17 cellular contexts compared by ENCODE assay signal in genomic region chr5:79111960-79112702, GRCh38. TPM values are rescaled to one million over a fixed set of nuclear protein-coding genes. Genes with fewer than 3 reads are reported as not detected.
DNase-seq lines count a peak whose midpoint lies in the region; ATAC-seq, FAIRE-seq and TF ChIP-seq lines count a peak whose summit lies in the region.
"Had no signal": no experiment of that assay in that cellular context is flagged by ENCODE, and none has a peak within 500 bp of the region (broad histone marks: within the 10 kb centered on the region; RNA-seq: fewer than 3 reads in every experiment).

No MANE protein-coding gene starts in this region.

- no peak for TF ChIP-seq RAD21 in HepG2 (CRISPR knock-in tag; IDR thresholded peaks at IDR 0.05)

- no peak overlapping the region for H3K27ac ChIP-seq in HUES48 (ENCODE audit: low read depth, low read length)
- no peak overlapping the region for H3K27ac ChIP-seq in HepG2 (ENCODE audit: extremely low read length, insufficient read depth, low read length)
- H3K27ac ChIP-seq: C4-2B, psoas muscle had no signal

- peak overlapping the region; percentile 66 for H3K4me2 ChIP-seq in HepG2 (ENCODE audit: low read depth, low read length)

- H3K4me3 Mint-ChIP-seq in stimulated activated effector memory CD8-positive, alpha-beta T cell treated with anti-CD3 and anti-CD28 coated beads, Interleukin-12 subunit alpha, Interleukin-12 subunit beta, amount 100 ng/mL, for 72 hours: no peak overlapping the region
- H3K4me3 Mint-ChIP-seq: activated T-helper 1 cell treated with anti-CD3 and anti-CD28 coated beads, Interleukin-12 subunit alpha, Interleukin-12 subunit beta, Interleukin-2, Interleukin-4 antibody, amounts not matched to agents 30 ng/mL and 10 ng/mL and 1 ng/mL, durations not matched to agents 14 hours and 24 hours and 36 hours had no signal

- H3K27ac Mint-ChIP-seq in stimulated activated effector memory CD8-positive, alpha-beta T cell treated with anti-CD3 and anti-CD28 coated beads, Interleukin-12 subunit alpha, Interleukin-12 subunit beta, amount 100 ng/mL, for 72 hours: no peak overlapping the region
- H3K27ac Mint-ChIP-seq: activated T-helper 1 cell treated with anti-CD3 and anti-CD28 coated beads, Interleukin-12 subunit alpha, Interleukin-12 subunit beta, Interleukin-2, Interleukin-4 antibody, amounts not matched to agents 30 ng/mL and 10 ng/mL and 1 ng/mL, durations not matched to agents 14 hours and 24 hours and 36 hours had no signal

- ATAC-seq in HepG2: peak; percentile 89
- peak; percentile 21 for ATAC-seq in stimulated activated effector memory CD8-positive, alpha-beta T cell treated with anti-CD3 and anti-CD28 coated beads, Interleukin-12 subunit alpha, Interleukin-12 subunit beta, amount 100 ng/mL, for 72 hours

- POLR2A ChIA-PET in HepG2 (lab: Yijun Ruan, JAX): no interaction called here

- BruUV-seq in HepG2 (replicated peaks; lab: Mats Ljungman, UMichigan): no TSS peak

- H2AFZ ChIP-seq in HepG2 (ENCODE audit: low read length): no peak overlapping the region

- H3K4me3 ChIP-seq in HUES48 (ENCODE audit: low read depth, low read length) (peak overlapping the region; percentile 70), epithelial cell of proximal tubule (ENCODE audit: low read depth, low read length) (peak overlapping the region; percentile 53), HepG2 (replicated peaks in 1 of 3; ENCODE audit: insufficient read depth in 1 of 3, low read depth in 2 of 3, low read length in 3 of 3) (peak overlapping the region; percentile 41 to 67 (median 58))
- H3K4me3 ChIP-seq: psoas muscle had no signal

- no peak for DNase-seq in epithelial cell of proximal tubule (ENCODE audit: low read depth)
- DNase-seq in HepG2 (ENCODE audit: low spot score): no peak
- DNase-seq in stimulated activated effector memory CD8-positive, alpha-beta T cell treated with anti-CD3 and anti-CD28 coated beads, Interleukin-12 subunit alpha, Interleukin-12 subunit beta, amount 100 ng/mL, for 72 hours (ENCODE audit: low spot score in 2 of 2): no peak
- no peak for DNase-seq in GM12892 (ENCODE audit: insufficient read length)
- DNase-seq in CD1c-positive myeloid dendritic cell (ENCODE audit: extremely low spot score): no peak
- DNase-seq in SK-N-DZ (ENCODE audit: low spot score): no peak
- DNase-seq: activated CD4-positive, alpha-beta T cell treated with anti-CD3 and anti-CD28 coated beads, Interleukin-2, amount 50 U/mL, for 1 hour; GDM1; midbrain; NCI-H1105 treated with DMSO at 0.1 percent for 48 hours; psoas muscle; stimulated activated CD4-positive, alpha-beta T cell treated with anti-CD3 and anti-CD28 coated beads, Interleukin-4, amount 100 ng/mL, for 4 hours; stimulated activated naive CD4-positive, alpha-beta T cell had no signal

- H3K9me3 Mint-ChIP-seq in stimulated activated effector memory CD8-positive, alpha-beta T cell treated with anti-CD3 and anti-CD28 coated beads, Interleukin-12 subunit alpha, Interleukin-12 subunit beta, amount 100 ng/mL, for 72 hours: no peaks in the 10 kb centered on the region
- H3K9me3 Mint-ChIP-seq: activated T-helper 1 cell treated with anti-CD3 and anti-CD28 coated beads, Interleukin-12 subunit alpha, Interleukin-12 subunit beta, Interleukin-2, Interleukin-4 antibody, amounts not matched to agents 30 ng/mL and 10 ng/mL and 1 ng/mL, durations not matched to agents 14 hours and 24 hours and 36 hours had no signal

- H3K27me3 ChIP-seq in HUES48 (ENCODE audit: control insufficient read depth, insufficient read depth, low read length): peaks cover 47% of the 10 kb centered on the region
- peaks cover 0 to 15% of the 10 kb centered on the region in 2 experiments; a peak in 4 of 5 replicates for H3K27me3 ChIP-seq in HepG2 (ENCODE audit: control insufficient read depth in 1 of 2, insufficient read depth in 2 of 2, low read length in 2 of 2)

- no peaks in the 10 kb centered on the region for H3K4me1 Mint-ChIP-seq in stimulated activated effector memory CD8-positive, alpha-beta T cell treated with anti-CD3 and anti-CD28 coated beads, Interleukin-12 subunit alpha, Interleukin-12 subunit beta, amount 100 ng/mL, for 72 hours

- no peaks in the 10 kb centered on the region for H3K79me2 ChIP-seq in HepG2 (ENCODE audit: insufficient read depth, low read length)

- TF ChIP-seq POLR2A in HepG2 (IDR thresholded peaks at IDR 0.05; ENCODE audit: insufficient read depth in 1 of 2, low read depth in 2 of 2, low read length in 2 of 2) (no peak), GM12892 (IDR thresholded peaks at IDR 0.05; ENCODE audit: low read depth, low read length) (no peak)

- H3K36me3 ChIP-seq in HUES48 (ENCODE audit: control insufficient read depth, insufficient read depth, low read length): no peaks in the 10 kb centered on the region
- H3K36me3 ChIP-seq in HepG2 (replicated peaks in 1 of 2; ENCODE audit: control insufficient read depth in 1 of 2, insufficient read depth in 2 of 2, low read length in 2 of 2): no peaks in the 10 kb centered on the region

- H3K9ac ChIP-seq in HUES48 (ENCODE audit: low read depth, low read length) (no peak overlapping the region), HepG2 (ENCODE audit: insufficient read depth, low read depth, low read length) (no peak overlapping the region)

- H3K4me1 ChIP-seq in HUES48 (ENCODE audit: control insufficient read depth, insufficient read depth, low read length) (no peaks in the 10 kb centered on the region; the same call in 1 of the 2 replicates), HepG2 (ENCODE audit: insufficient read depth, low read length) (peaks cover 53% of the 10 kb centered on the region)
- H3K4me1 ChIP-seq: psoas muscle had no signal

- CTCF ChIA-PET in HepG2 (lab: Yijun Ruan, JAX; ENCODE audit: low intra/inter-chr PET ratio, low total read pairs): no interaction called here

- intact Hi-C loops in HepG2 (cut with micrococcal nuclease; ENCODE audit: unreplicated experiment): no loop called here

- H3K9me3 ChIP-seq in HUES48 (ENCODE audit: control insufficient read depth, insufficient read depth, low read length) (no peaks in the 10 kb centered on the region), HepG2 (ENCODE audit: low read length) (no peaks in the 10 kb centered on the region)
- H3K9me3 ChIP-seq: psoas muscle had no signal

- WGBS in HepG2 (ENCODE audit: low lambda C conversion rate): 12% methylated on average over 34 of the region's 39 CpGs

- no peaks in the 10 kb centered on the region for H4K20me1 ChIP-seq in HepG2 (ENCODE audit: insufficient read depth, low read length)

- no peaks in the 10 kb centered on the region for H3K36me3 Mint-ChIP-seq in stimulated activated effector memory CD8-positive, alpha-beta T cell treated with anti-CD3 and anti-CD28 coated beads, Interleukin-12 subunit alpha, Interleukin-12 subunit beta, amount 100 ng/mL, for 72 hours

- FAIRE-seq in HepG2 (lab: Jason Lieb, UNC) (no peak), GM12892 (lab: Jason Lieb, UNC) (no peak)

- in situ Hi-C loops in HepG2 (cut with HindIII; ENCODE audit: extremely low pct_ligation_motif_present, low pct_unique_long_range_greater_than_20kb): no loop called here

- peak; percentile 24 for TF ChIP-seq CTCF in epithelial cell of proximal tubule (conservative IDR thresholded peaks at IDR 0.05; ENCODE audit: low read depth, low read length)
- TF ChIP-seq CTCF in HepG2 (CRISPR knock-in tag; IDR thresholded peaks at IDR 0.05): peak; percentile 68

- TF ChIP-seq EP300 in HepG2 (IDR thresholded peaks at IDR 0.05; ENCODE audit: low read depth in 2 of 2, low read length in 2 of 2) (no peak), HepG2 (CRISPR knock-in tag; IDR thresholded peaks at IDR 0.05; ENCODE audit: borderline replicate concordance) (no peak)

RNA-seq across cellular contexts. Expression of gene BHMT, which starts 0.5 kb away (rescaled TPM):
- total RNA-seq in epithelial cell of proximal tubule: 1.2 and 1.4 TPM in 2 replicates
- total RNA-seq in HepG2 (2016; rRNA removed; fragmentation: Illumina TruSeq; extraction: Trizol): 6.4 and 10.9 TPM in 2 replicates
- total RNA-seq in HepG2 (2016; cell fraction: cytosol; rRNA removed; fragmentation: Illumina TruSeq; extraction: Trizol; ENCODE audit: low read depth): 0.62 and 1.3 TPM in 2 replicates
- total RNA-seq in HepG2 (2016; cell fraction: insoluble cytoplasmic fraction; rRNA removed; fragmentation: Illumina TruSeq; extraction: Trizol): 7.5 and 9.6 TPM in 2 replicates
- 1.8 and 2.3 TPM in 2 replicates for total RNA-seq in HepG2 (2016; cell fraction: membrane; rRNA removed; fragmentation: Illumina TruSeq; extraction: Trizol)
- total RNA-seq in HepG2 (2016; cell fraction: nucleus; rRNA removed; fragmentation: Illumina TruSeq; extraction: Trizol): 3.3 and 3.5 TPM in 2 replicates
- 0.40 and 0.63 TPM in 2 replicates for polyA plus RNA-seq in HepG2 (2011; rRNA removed)
- 0.72 and 0.81 TPM in 2 replicates for polyA plus RNA-seq in HepG2 (2011; cell fraction: cytosol; rRNA removed)
- polyA plus RNA-seq in HepG2 (2011; cell fraction: nucleus; rRNA removed): 1.0 and 1.3 TPM in 2 replicates
- polyA plus RNA-seq in HepG2 (2012): 3.5 and 15.0 TPM in 2 replicates
- 0.29 and 0.47 TPM in 2 replicates for polyA plus RNA-seq in HepG2 (2016; cell fraction: cytosol; fragmentation: Illumina TruSeq; extraction: Trizol; ENCODE audit: low read depth)
- 11.2 and 11.3 TPM in 2 replicates for polyA plus RNA-seq in HepG2 (2016; cell fraction: insoluble cytoplasmic fraction; fragmentation: Illumina TruSeq; extraction: Trizol; ENCODE audit: low read depth)
- polyA plus RNA-seq in HepG2 (2016; cell fraction: membrane; fragmentation: Illumina TruSeq; extraction: Trizol; ENCODE audit: low read depth): 1.3 and 1.5 TPM in 2 replicates
- polyA plus RNA-seq in HepG2 (2016; cell fraction: nucleus; fragmentation: Illumina TruSeq; extraction: Trizol; ENCODE audit: insufficient read depth, low read depth): 4.6 and 5.3 TPM in 2 replicates
- polyA minus RNA-seq in HepG2 (2011; rRNA and poly(A)+ RNA removed; ENCODE audit: low replicate concordance): 1.1 TPM in 1 of 2 replicates, not detected in the other
- polyA minus RNA-seq in HepG2 (2011; cell fraction: cytosol; rRNA and poly(A)+ RNA removed): 1.1 and 1.4 TPM in 2 replicates
- polyA minus RNA-seq in HepG2 (2011; cell fraction: nucleus; rRNA and poly(A)+ RNA removed): 1.3 and 3.9 TPM in 2 replicates
- not detected for polyA plus RNA-seq in GM12892 (2012; ENCODE audit: missing spikeins)
- polyA plus RNA-seq in SK-N-DZ (2014; cell fraction: cytosol; rRNA removed): not detected in 2 replicates
- polyA plus RNA-seq in SK-N-DZ (2014; cell fraction: nucleus; rRNA removed): 0.07 and 0.12 TPM in 2 replicates
- total RNA-seq: activated T-helper 1 cell treated with anti-CD3 and anti-CD28 coated beads, Interleukin-12 subunit alpha, Interleukin-12 subunit beta, Interleukin-2, Interleukin-4 antibody, amounts not matched to agents 30 ng/mL and 10 ng/mL and 1 ng/mL, durations not matched to agents 14 hours and 24 hours and 36 hours; glomerular endothelial cell; psoas muscle had no signal

RNA-seq across cellular contexts. Expression of gene BHMT2, which starts 42.6 kb away (rescaled TPM):
- total RNA-seq in epithelial cell of proximal tubule (2.9 and 3.8 TPM in 2 replicates), HepG2 (2016; rRNA removed; fragmentation: Illumina TruSeq; extraction: Trizol) (18.8 and 24.1 TPM in 2 replicates)
- 3.8 and 4.2 TPM in 2 replicates for total RNA-seq in HepG2 (2016; cell fraction: cytosol; rRNA removed; fragmentation: Illumina TruSeq; extraction: Trizol; ENCODE audit: low read depth)
- 20.1 and 22.9 TPM in 2 replicates for total RNA-seq in HepG2 (2016; cell fraction: insoluble cytoplasmic fraction; rRNA removed; fragmentation: Illumina TruSeq; extraction: Trizol)
- total RNA-seq in HepG2 (2016; cell fraction: membrane; rRNA removed; fragmentation: Illumina TruSeq; extraction: Trizol): 9.9 and 10.6 TPM in 2 replicates
- total RNA-seq in HepG2 (2016; cell fraction: nucleus; rRNA removed; fragmentation: Illumina TruSeq; extraction: Trizol): 12.4 and 16.0 TPM in 2 replicates
- polyA plus RNA-seq in HepG2 (2011; rRNA removed): 11.4 and 13.8 TPM in 2 replicates
- polyA plus RNA-seq in HepG2 (2011; cell fraction: cytosol; rRNA removed): 7.9 and 9.3 TPM in 2 replicates
- polyA plus RNA-seq in HepG2 (2011; cell fraction: nucleus; rRNA removed): 9.9 and 17.2 TPM in 2 replicates
- 17.3 and 29.7 TPM in 2 replicates for polyA plus RNA-seq in HepG2 (2012)
- polyA plus RNA-seq in HepG2 (2016; cell fraction: cytosol; fragmentation: Illumina TruSeq; extraction: Trizol; ENCODE audit: low read depth): 4.8 and 5.9 TPM in 2 replicates
- polyA plus RNA-seq in HepG2 (2016; cell fraction: insoluble cytoplasmic fraction; fragmentation: Illumina TruSeq; extraction: Trizol; ENCODE audit: low read depth): 24.9 and 32.3 TPM in 2 replicates
- 7.8 and 10.1 TPM in 2 replicates for polyA plus RNA-seq in HepG2 (2016; cell fraction: membrane; fragmentation: Illumina TruSeq; extraction: Trizol; ENCODE audit: low read depth)
- polyA plus RNA-seq in HepG2 (2016; cell fraction: nucleus; fragmentation: Illumina TruSeq; extraction: Trizol; ENCODE audit: insufficient read depth, low read depth): 41.7 and 45.7 TPM in 2 replicates
- polyA minus RNA-seq in HepG2 (2011; rRNA and poly(A)+ RNA removed; ENCODE audit: low replicate concordance): 8.8 TPM in 1 of 2 replicates, not detected in the other
- 3.7 and 5.3 TPM in 2 replicates for polyA minus RNA-seq in HepG2 (2011; cell fraction: cytosol; rRNA and poly(A)+ RNA removed)
- 18.4 and 18.5 TPM in 2 replicates for polyA minus RNA-seq in HepG2 (2011; cell fraction: nucleus; rRNA and poly(A)+ RNA removed)
- polyA plus RNA-seq in GM12892 (2012; ENCODE audit: missing spikeins): not detected
- not detected in 2 replicates for polyA plus RNA-seq in SK-N-DZ (2014; cell fraction: cytosol; rRNA removed)
- not detected in 2 replicates for polyA plus RNA-seq in SK-N-DZ (2014; cell fraction: nucleus; rRNA removed)
- total RNA-seq: activated T-helper 1 cell treated with anti-CD3 and anti-CD28 coated beads, Interleukin-12 subunit alpha, Interleukin-12 subunit beta, Interleukin-2, Interleukin-4 antibody, amounts not matched to agents 30 ng/mL and 10 ng/mL and 1 ng/mL, durations not matched to agents 14 hours and 24 hours and 36 hours had no signal

RNA-seq across cellular contexts. Expression of gene DMGDH, which starts 42.7 kb away (rescaled TPM):
- total RNA-seq in epithelial cell of proximal tubule (0.80 and 1.9 TPM in 2 replicates), HepG2 (2016; rRNA removed; fragmentation: Illumina TruSeq; extraction: Trizol) (4.6 and 7.9 TPM in 2 replicates)
- total RNA-seq in HepG2 (2016; cell fraction: cytosol; rRNA removed; fragmentation: Illumina TruSeq; extraction: Trizol; ENCODE audit: low read depth): 2.6 and 5.4 TPM in 2 replicates
- total RNA-seq in HepG2 (2016; cell fraction: insoluble cytoplasmic fraction; rRNA removed; fragmentation: Illumina TruSeq; extraction: Trizol): 4.1 and 7.2 TPM in 2 replicates
- 6.9 and 7.7 TPM in 2 replicates for total RNA-seq in HepG2 (2016; cell fraction: membrane; rRNA removed; fragmentation: Illumina TruSeq; extraction: Trizol)
- 5.3 and 6.5 TPM in 2 replicates for total RNA-seq in HepG2 (2016; cell fraction: nucleus; rRNA removed; fragmentation: Illumina TruSeq; extraction: Trizol)
- 3.2 and 3.6 TPM in 2 replicates for polyA plus RNA-seq in HepG2 (2011; rRNA removed)
- polyA plus RNA-seq in HepG2 (2011; cell fraction: cytosol; rRNA removed): 2.2 and 3.7 TPM in 2 replicates
- polyA plus RNA-seq in HepG2 (2011; cell fraction: nucleus; rRNA removed): 1.9 and 2.6 TPM in 2 replicates
- 3.9 and 8.5 TPM in 2 replicates for polyA plus RNA-seq in HepG2 (2012)
- 1.9 and 2.1 TPM in 2 replicates for polyA plus RNA-seq in HepG2 (2016; cell fraction: cytosol; fragmentation: Illumina TruSeq; extraction: Trizol; ENCODE audit: low read depth)
- 3.3 and 4.2 TPM in 2 replicates for polyA plus RNA-seq in HepG2 (2016; cell fraction: insoluble cytoplasmic fraction; fragmentation: Illumina TruSeq; extraction: Trizol; ENCODE audit: low read depth)
- polyA plus RNA-seq in HepG2 (2016; cell fraction: membrane; fragmentation: Illumina TruSeq; extraction: Trizol; ENCODE audit: low read depth): 3.1 and 5.1 TPM in 2 replicates
- polyA plus RNA-seq in HepG2 (2016; cell fraction: nucleus; fragmentation: Illumina TruSeq; extraction: Trizol; ENCODE audit: insufficient read depth, low read depth): 3.9 and 4.6 TPM in 2 replicates
- polyA minus RNA-seq in HepG2 (2011; rRNA and poly(A)+ RNA removed; ENCODE audit: low replicate concordance): 0.35 and 2.7 TPM in 2 replicates
- 2.3 and 3.3 TPM in 2 replicates for polyA minus RNA-seq in HepG2 (2011; cell fraction: cytosol; rRNA and poly(A)+ RNA removed)
- polyA minus RNA-seq in HepG2 (2011; cell fraction: nucleus; rRNA and poly(A)+ RNA removed): 6.1 and 8.1 TPM in 2 replicates
- 0.28 TPM for polyA plus RNA-seq in GM12892 (2012; ENCODE audit: missing spikeins)
- 0.05 TPM in 1 of 2 replicates, not detected in the other for polyA plus RNA-seq in SK-N-DZ (2014; cell fraction: cytosol; rRNA removed)
- polyA plus RNA-seq in SK-N-DZ (2014; cell fraction: nucleus; rRNA removed): 0.68 TPM in 1 of 2 replicates, not detected in the other
- total RNA-seq: activated T-helper 1 cell treated with anti-CD3 and anti-CD28 coated beads, Interleukin-12 subunit alpha, Interleukin-12 subunit beta, Interleukin-2, Interleukin-4 antibody, amounts not matched to agents 30 ng/mL and 10 ng/mL and 1 ng/mL, durations not matched to agents 14 hours and 24 hours and 36 hours; glomerular endothelial cell had no signal
